Comparison of ENCODE assay signal across 9 cellular contexts in genomic region chr2:45653584-45653983, GRCh38. TPM values are rescaled to one million over a fixed set of nuclear protein-coding genes. Genes with fewer than 3 reads are reported as not detected.
DNase-seq lines count a peak whose midpoint lies in the region; ATAC-seq and TF ChIP-seq lines count a peak whose summit lies in the region.
"Had no signal": no experiment of that assay in that cellular context is flagged by ENCODE, and none has a peak within 500 bp of the region (broad histone marks: within the 10 kb centered on the region; RNA-seq: fewer than 3 reads in every experiment).

No MANE protein-coding gene starts in this region.

- no peak overlapping the region for H3K4me3 ChIP-seq in CD8-positive, alpha-beta memory T cell (ENCODE audit: low read length)
- peak overlapping the region; percentile 79 for H3K4me3 ChIP-seq in MG63

- no peaks in the 10 kb centered on the region for H3K36me3 ChIP-seq in CD8-positive, alpha-beta memory T cell (ENCODE audit: insufficient read depth, low read length)
- H3K36me3 ChIP-seq in MG63, result peaks cover 3% of the 10 kb centered on the region

- no peaks in the 10 kb centered on the region for H3K27me3 ChIP-seq in CD8-positive, alpha-beta memory T cell (ENCODE audit: insufficient read depth, low read length, poor library complexity, severe bottlenecking)
- no peaks in the 10 kb centered on the region for H3K27me3 ChIP-seq in MG63

- DNase-seq in CD8-positive, alpha-beta memory T cell, result no peak
- DNase-seq in MG63, result no peak
- no peak for DNase-seq in effector memory CD8-positive, alpha-beta T cell
- no peak for DNase-seq in AG08396 (ENCODE audit: low spot score)
- no peak for DNase-seq in cerebellum (ENCODE audit: low spot score)
- DNase-seq: activated CD8-positive, alpha-beta T cell treated with anti-CD3 and anti-CD28 coated beads for 36 hours; T-helper 1 cell had no signal

- POLR2A ChIA-PET in CD8-positive, alpha-beta memory T cell (lab: Charles Lee), result no interaction called here

- ATAC-seq in effector memory CD8-positive, alpha-beta T cell (replicated peaks), result no peak
- no peak for ATAC-seq in HG02571 (IDR thresholded peaks at IDR 0.05; ENCODE audit: unreplicated experiment)
- ATAC-seq: activated CD8-positive, alpha-beta T cell treated with anti-CD3 and anti-CD28 coated beads for 36 hours had no signal

- CTCF ChIA-PET in CD8-positive, alpha-beta memory T cell (lab: Charles Lee), result interaction anchor here (0.6 to 2.2 kb wide), 4 partner anchors 9 to 125 kb away, joined by 3 to 10 read pairs (median 4); no protein-coding TSS in a partner anchor

- H3K4me1 ChIP-seq in CD8-positive, alpha-beta memory T cell (ENCODE audit: insufficient read depth, low read length), result no peaks in the 10 kb centered on the region

- H3K27ac ChIP-seq in CD8-positive, alpha-beta memory T cell (ENCODE audit: low read depth, low read length), result no peak overlapping the region

- H3K27ac Mint-ChIP-seq in CD8-positive, alpha-beta memory T cell, result peak overlapping the region in 2 of 8 donors; percentile 19 to 85
- H3K27ac Mint-ChIP-seq in effector memory CD8-positive, alpha-beta T cell, result no peak overlapping the region
- H3K27ac Mint-ChIP-seq in nephron, result peak overlapping the region in 2 of 3 experiments; percentile 2 to 84
- H3K27ac Mint-ChIP-seq: activated CD8-positive, alpha-beta T cell treated with anti-CD3 and anti-CD28 coated beads for 36 hours had no signal

- H3K4me1 Mint-ChIP-seq in CD8-positive, alpha-beta memory T cell, result peaks cover 33 to 51% (median 38%) of the 10 kb centered on the region in 3 donors
- H3K4me1 Mint-ChIP-seq in effector memory CD8-positive, alpha-beta T cell (ENCODE audit: low read depth in 2 of 2), result peaks cover 15 to 28% of the 10 kb centered on the region in 2 donors
- peaks cover 32% of the 10 kb centered on the region for H3K4me1 Mint-ChIP-seq in nephron

- peaks cover 0 to 14% (median 0%) of the 10 kb centered on the region in 3 donors for H3K36me3 Mint-ChIP-seq in CD8-positive, alpha-beta memory T cell
- peaks cover 31% of the 10 kb centered on the region for H3K36me3 Mint-ChIP-seq in effector memory CD8-positive, alpha-beta T cell (ENCODE audit: insufficient read depth)
- H3K36me3 Mint-ChIP-seq in nephron (ENCODE audit: low read depth), result no peaks in the 10 kb centered on the region

- H3K9me3 ChIP-seq in CD8-positive, alpha-beta memory T cell (ENCODE audit: low read length), result no peaks in the 10 kb centered on the region
- no peaks in the 10 kb centered on the region for H3K9me3 ChIP-seq in MG63

- H3K9me3 Mint-ChIP-seq in CD8-positive, alpha-beta memory T cell, result peaks cover 0 to 2% (median 0%) of the 10 kb centered on the region in 5 donors
- H3K9me3 Mint-ChIP-seq in effector memory CD8-positive, alpha-beta T cell, result no peaks in the 10 kb centered on the region
- H3K9me3 Mint-ChIP-seq in nephron, result no peaks in the 10 kb centered on the region
- H3K9me3 Mint-ChIP-seq: activated CD8-positive, alpha-beta T cell treated with anti-CD3 and anti-CD28 coated beads for 36 hours had no signal

- peak overlapping the region in 4 of 7 donors; percentile 6 to 92 (median 66) for H3K4me3 Mint-ChIP-seq in CD8-positive, alpha-beta memory T cell
- peak overlapping the region; percentile 88 to 91 for H3K4me3 Mint-ChIP-seq in effector memory CD8-positive, alpha-beta T cell
- peak overlapping the region; percentile 85 to 98 (median 95) for H3K4me3 Mint-ChIP-seq in nephron

- peaks cover 0 to 7% of the 10 kb centered on the region in 2 donors for H3K27me3 Mint-ChIP-seq in CD8-positive, alpha-beta memory T cell
- H3K27me3 Mint-ChIP-seq in effector memory CD8-positive, alpha-beta T cell, result no peaks in the 10 kb centered on the region
- H3K27me3 Mint-ChIP-seq in nephron (ENCODE audit: low read depth), result peaks cover 36% of the 10 kb centered on the region

- no peak for TF ChIP-seq CTCF in nephron (IDR thresholded peaks at IDR 0.05; ENCODE audit: unreplicated experiment in 3 of 3)

RNA-seq across cellular contexts. Expression of gene PRKCE, which starts 2.1 kb away (rescaled TPM):
- total RNA-seq in CD8-positive, alpha-beta memory T cell, result 1 to 10 TPM; 7.9 to 9.6 TPM
- 3.1 TPM for polyA plus RNA-seq in CD8-positive, alpha-beta memory T cell
- total RNA-seq in MG63 (2014; rRNA removed; shearing (Covaris generic); ENCODE audit: low replicate concordance), result 7.9 and 16.9 TPM in 2 replicates
- total RNA-seq in cerebellum, result 27.2 TPM

RNA-seq across cellular contexts. Expression of gene SRBD1, which starts 42.5 kb away (rescaled TPM):
- 10 to 100 TPM; 18.1 to 18.9 TPM for total RNA-seq in CD8-positive, alpha-beta memory T cell
- 12.7 TPM for polyA plus RNA-seq in CD8-positive, alpha-beta memory T cell
- 5.8 and 30.5 TPM in 2 replicates for total RNA-seq in MG63 (2014; rRNA removed; shearing (Covaris generic); ENCODE audit: low replicate concordance)
- total RNA-seq in cerebellum, result 30.0 TPM

Comparison
In these comparisons a context has a peak if more than half of its experiments do, and no peak if none do; other contexts are left out.
1. H3K27ac Mint-ChIP-seq: peak in nephron (2 of 3); none in effector memory CD8-positive, alpha-beta T cell (0 of 2).
2. Peak in every context shown above with its lines, with median percentiles within 50 percentile points of each other: H3K4me3 Mint-ChIP-seq.